ENCODE assay signal across 1 cellular context in the genomic region with DNA sequence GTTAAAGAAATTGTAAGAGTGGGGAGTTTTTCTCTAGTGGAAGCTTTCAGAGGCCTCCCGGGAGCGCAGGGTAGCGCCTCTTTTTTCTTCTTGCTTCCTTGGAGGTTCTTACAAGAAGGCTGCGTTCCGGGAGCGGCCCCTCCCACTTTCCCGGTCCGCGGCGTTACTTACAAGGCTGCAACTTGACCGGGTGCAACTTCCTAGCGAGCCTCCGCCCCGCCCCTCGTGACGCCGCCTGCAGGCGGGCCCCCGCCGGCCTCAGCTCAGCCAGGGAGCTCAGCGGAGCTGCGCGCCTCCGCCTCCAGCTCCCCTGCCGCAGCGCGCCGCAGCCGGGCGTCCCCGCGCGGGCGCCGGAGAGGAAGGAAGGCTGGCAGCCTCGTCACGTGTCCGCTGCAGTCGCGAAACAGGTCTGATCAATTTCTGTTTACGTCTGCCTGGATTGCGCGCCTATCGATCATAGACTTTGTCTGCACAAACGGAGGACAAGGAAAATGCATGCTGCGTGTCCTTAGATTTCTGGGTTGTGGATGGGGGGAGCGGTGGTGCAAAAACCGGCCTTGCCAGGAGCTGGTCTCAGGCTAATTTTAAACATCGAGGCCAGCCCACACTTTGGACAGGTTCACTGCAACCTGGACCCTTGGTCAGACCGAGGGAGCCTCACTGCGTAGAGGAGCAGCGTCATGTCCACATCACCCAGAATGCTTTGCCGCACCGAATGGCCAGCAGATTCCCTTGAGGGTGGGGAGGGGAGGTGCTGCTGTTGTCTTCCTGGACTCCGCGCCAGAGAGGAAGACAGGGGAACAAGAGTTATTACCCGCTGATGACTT.
TF ChIP-seq lines count a peak whose summit lies in the region.

A gene with protein sequence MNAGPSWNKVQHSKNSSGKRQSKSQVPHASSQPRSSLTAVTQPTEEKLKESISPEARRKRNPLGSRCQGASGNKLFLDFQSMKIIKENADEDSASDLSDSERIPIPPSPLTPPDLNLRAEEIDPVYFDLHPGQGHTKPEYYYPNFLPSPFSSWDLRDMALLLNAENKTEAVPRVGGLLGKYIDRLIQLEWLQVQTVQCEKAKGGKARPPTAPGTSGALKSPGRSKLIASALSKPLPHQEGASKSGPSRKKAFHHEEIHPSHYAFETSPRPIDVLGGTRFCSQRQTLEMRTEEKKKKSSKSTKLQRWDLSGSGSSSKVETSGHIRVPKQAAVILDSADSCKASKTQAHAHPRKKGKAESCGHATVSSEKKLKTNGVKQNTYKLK (plus strand): TSS at position 261 of the 827 bp plus-strand sequence. CDS start 3,555 bp downstream, outside the sequence.
A gene with protein sequence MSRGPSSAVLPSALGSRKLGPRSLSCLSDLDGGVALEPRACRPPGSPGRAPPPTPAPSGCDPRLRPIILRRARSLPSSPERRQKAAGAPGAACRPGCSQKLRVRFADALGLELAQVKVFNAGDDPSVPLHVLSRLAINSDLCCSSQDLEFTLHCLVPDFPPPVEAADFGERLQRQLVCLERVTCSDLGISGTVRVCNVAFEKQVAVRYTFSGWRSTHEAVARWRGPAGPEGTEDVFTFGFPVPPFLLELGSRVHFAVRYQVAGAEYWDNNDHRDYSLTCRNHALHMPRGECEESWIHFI (minus strand): TSS at position 177 of the 827 bp plus-strand sequence. CDS start 374 bp downstream, outside the sequence.

TF ChIP-seq in HepG2, 621 proteins besides CTCF, POLR2A, EP300 and RAD21 (continued from another document and continues in another):
- TF ChIP-seq, protein P1, sequence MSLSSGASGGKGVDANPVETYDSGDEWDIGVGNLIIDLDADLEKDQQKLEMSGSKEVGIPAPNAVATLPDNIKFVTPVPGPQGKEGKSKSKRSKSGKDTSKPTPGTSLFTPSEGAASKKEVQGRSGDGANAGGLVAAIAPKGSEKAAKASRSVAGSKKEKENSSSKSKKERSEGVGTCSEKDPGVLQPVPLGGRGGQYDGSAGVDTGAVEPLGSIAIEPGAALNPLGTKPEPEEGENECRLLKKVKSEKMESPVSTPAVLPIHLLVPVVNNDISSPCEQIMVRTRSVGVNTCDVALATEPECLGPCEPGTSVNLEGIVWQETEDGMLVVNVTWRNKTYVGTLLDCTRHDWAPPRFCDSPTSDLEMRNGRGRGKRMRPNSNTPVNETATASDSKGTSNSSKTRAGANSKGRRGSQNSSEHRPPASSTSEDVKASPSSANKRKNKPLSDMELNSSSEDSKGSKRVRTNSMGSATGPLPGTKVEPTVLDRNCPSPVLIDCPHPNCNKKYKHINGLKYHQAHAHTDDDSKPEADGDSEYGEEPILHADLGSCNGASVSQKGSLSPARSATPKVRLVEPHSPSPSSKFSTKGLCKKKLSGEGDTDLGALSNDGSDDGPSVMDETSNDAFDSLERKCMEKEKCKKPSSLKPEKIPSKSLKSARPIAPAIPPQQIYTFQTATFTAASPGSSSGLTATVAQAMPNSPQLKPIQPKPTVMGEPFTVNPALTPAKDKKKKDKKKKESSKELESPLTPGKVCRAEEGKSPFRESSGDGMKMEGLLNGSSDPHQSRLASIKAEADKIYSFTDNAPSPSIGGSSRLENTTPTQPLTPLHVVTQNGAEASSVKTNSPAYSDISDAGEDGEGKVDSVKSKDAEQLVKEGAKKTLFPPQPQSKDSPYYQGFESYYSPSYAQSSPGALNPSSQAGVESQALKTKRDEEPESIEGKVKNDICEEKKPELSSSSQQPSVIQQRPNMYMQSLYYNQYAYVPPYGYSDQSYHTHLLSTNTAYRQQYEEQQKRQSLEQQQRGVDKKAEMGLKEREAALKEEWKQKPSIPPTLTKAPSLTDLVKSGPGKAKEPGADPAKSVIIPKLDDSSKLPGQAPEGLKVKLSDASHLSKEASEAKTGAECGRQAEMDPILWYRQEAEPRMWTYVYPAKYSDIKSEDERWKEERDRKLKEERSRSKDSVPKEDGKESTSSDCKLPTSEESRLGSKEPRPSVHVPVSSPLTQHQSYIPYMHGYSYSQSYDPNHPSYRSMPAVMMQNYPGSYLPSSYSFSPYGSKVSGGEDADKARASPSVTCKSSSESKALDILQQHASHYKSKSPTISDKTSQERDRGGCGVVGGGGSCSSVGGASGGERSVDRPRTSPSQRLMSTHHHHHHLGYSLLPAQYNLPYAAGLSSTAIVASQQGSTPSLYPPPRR (CRISPR knock-in tag; IDR thresholded peaks at IDR 0.05; ENCODE audit: borderline replicate concordance): peak; percentile 64; the same call in 1 of the 2 replicates
- TF ChIP-seq NR2F2 (IDR thresholded peaks at IDR 0.05; ENCODE audit: borderline replicate concordance, low read depth) (peak; percentile 28; the same call in 1 of the 2 replicates), NR1H2 (CRISPR knock-in tag; IDR thresholded peaks at IDR 0.05; ENCODE audit: borderline replicate concordance, low read depth) (peak; percentile 56; the same call in 1 of the 2 replicates), PCBP2 (optimal IDR thresholded peaks at IDR 0.05; ENCODE audit: low read depth, low read length, poor library complexity, severe bottlenecking) (no peak), CCDC6 (CRISPR knock-in tag; IDR thresholded peaks at IDR 0.05) (peak; percentile 88; the same call in 1 of the 2 replicates), CCAR2 (optimal IDR thresholded peaks at IDR 0.05; ENCODE audit: low read depth, low read length) (no peak), KDM5B (CRISPR knock-in tag; IDR thresholded peaks at IDR 0.05; ENCODE audit: borderline replicate concordance) (peak; percentile 87), ZNF333 (CRISPR knock-in tag; IDR thresholded peaks at IDR 0.05; ENCODE audit: borderline replicate concordance) (0 out of 2 replicates have a peak, but pooled peaks have one; percentile 17), BORCS8-MEF2B (CRISPR knock-in tag; IDR thresholded peaks at IDR 0.05) (peak; percentile 95), ZNF136 (CRISPR knock-in tag; IDR thresholded peaks at IDR 0.05; ENCODE audit: low read depth) (0 out of 2 replicates have a peak, but pooled peaks have one; percentile 74), ZNF530 (CRISPR knock-in tag; IDR thresholded peaks at IDR 0.05; ENCODE audit: low read depth) (no peak), TGIF2 (CRISPR knock-in tag; IDR thresholded peaks at IDR 0.05) (peak; percentile 34; the same call in 1 of the 2 replicates), MXI1 (IDR thresholded peaks at IDR 0.05; ENCODE audit: borderline replicate concordance, low read depth, low read length) (peak; percentile 65; the same call in 1 of the 3 replicates), HNRNPUL1 (IDR thresholded peaks at IDR 0.05; ENCODE audit: low read depth, low read length) (no peak), PHF5A (CRISPR knock-in tag; IDR thresholded peaks at IDR 0.05; ENCODE audit: low read depth, unreplicated experiment) (peak; percentile 22), SKI (IDR thresholded peaks at IDR 0.05; ENCODE audit: partially characterized antibody) (peak; percentile 71), ZNF850 (CRISPR knock-in tag; conservative IDR thresholded peaks at IDR 0.05) (no peak), MTA3 (CRISPR knock-in tag; IDR thresholded peaks at IDR 0.05) (no peak), NCOA5 (CRISPR knock-in tag; IDR thresholded peaks at IDR 0.05) (no peak), ZSCAN21 (CRISPR knock-in tag; IDR thresholded peaks at IDR 0.05; ENCODE audit: borderline replicate concordance) (peak; percentile 89), SRSF1 (optimal IDR thresholded peaks at IDR 0.05; ENCODE audit: low read depth, low read length) (peak; percentile 82), PRMT3 (CRISPR knock-in tag; IDR thresholded peaks at IDR 0.05; ENCODE audit: borderline replicate concordance, low read depth) (no peak)
- TF ChIP-seq, protein P2, sequence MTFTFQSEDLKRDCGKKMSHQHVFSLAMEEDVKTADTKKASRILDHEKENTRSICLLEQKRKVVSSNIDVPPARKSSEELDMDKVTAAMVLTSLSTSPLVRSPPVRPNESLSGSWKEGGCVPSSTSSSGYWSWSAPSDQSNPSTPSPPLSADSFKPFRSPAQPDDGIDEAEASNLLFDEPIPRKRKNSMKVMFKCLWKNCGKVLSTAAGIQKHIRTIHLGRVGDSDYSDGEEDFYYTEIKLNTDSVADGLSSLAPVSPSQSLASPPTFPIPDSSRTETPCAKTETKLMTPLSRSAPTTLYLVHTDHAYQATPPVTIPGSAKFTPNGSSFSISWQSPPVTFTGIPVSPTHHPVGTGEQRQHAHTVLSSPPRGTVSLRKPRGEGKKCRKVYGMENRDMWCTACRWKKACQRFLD (CRISPR knock-in tag; IDR thresholded peaks at IDR 0.05; ENCODE audit: borderline replicate concordance): peak; percentile 73
- TF ChIP-seq, protein P3, sequence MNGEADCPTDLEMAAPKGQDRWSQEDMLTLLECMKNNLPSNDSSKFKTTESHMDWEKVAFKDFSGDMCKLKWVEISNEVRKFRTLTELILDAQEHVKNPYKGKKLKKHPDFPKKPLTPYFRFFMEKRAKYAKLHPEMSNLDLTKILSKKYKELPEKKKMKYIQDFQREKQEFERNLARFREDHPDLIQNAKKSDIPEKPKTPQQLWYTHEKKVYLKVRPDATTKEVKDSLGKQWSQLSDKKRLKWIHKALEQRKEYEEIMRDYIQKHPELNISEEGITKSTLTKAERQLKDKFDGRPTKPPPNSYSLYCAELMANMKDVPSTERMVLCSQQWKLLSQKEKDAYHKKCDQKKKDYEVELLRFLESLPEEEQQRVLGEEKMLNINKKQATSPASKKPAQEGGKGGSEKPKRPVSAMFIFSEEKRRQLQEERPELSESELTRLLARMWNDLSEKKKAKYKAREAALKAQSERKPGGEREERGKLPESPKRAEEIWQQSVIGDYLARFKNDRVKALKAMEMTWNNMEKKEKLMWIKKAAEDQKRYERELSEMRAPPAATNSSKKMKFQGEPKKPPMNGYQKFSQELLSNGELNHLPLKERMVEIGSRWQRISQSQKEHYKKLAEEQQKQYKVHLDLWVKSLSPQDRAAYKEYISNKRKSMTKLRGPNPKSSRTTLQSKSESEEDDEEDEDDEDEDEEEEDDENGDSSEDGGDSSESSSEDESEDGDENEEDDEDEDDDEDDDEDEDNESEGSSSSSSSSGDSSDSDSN (CRISPR knock-in tag; IDR thresholded peaks at IDR 0.05): peak; percentile 95; the same call in 1 of the 2 replicates
- TF ChIP-seq, protein P4, sequence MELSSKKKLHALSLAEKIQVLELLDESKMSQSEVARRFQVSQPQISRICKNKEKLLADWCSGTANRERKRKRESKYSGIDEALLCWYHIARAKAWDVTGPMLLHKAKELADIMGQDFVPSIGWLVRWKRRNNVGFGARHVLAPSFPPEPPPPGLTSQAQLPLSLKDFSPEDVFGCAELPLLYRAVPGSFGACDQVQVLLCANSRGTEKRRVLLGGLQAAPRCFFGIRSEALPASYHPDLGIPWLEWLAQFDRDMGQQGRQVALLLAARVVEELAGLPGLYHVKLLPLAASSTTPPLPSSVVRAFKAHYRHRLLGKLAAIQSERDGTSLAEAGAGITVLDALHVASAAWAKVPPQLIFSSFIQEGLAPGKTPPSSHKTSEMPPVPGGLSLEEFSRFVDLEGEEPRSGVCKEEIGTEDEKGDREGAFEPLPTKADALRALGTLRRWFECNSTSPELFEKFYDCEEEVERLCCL (CRISPR knock-in tag; IDR thresholded peaks at IDR 0.05; ENCODE audit: borderline replicate concordance): peak; percentile 76; the same call in 1 of the 2 replicates
- TF ChIP-seq, protein P5, sequence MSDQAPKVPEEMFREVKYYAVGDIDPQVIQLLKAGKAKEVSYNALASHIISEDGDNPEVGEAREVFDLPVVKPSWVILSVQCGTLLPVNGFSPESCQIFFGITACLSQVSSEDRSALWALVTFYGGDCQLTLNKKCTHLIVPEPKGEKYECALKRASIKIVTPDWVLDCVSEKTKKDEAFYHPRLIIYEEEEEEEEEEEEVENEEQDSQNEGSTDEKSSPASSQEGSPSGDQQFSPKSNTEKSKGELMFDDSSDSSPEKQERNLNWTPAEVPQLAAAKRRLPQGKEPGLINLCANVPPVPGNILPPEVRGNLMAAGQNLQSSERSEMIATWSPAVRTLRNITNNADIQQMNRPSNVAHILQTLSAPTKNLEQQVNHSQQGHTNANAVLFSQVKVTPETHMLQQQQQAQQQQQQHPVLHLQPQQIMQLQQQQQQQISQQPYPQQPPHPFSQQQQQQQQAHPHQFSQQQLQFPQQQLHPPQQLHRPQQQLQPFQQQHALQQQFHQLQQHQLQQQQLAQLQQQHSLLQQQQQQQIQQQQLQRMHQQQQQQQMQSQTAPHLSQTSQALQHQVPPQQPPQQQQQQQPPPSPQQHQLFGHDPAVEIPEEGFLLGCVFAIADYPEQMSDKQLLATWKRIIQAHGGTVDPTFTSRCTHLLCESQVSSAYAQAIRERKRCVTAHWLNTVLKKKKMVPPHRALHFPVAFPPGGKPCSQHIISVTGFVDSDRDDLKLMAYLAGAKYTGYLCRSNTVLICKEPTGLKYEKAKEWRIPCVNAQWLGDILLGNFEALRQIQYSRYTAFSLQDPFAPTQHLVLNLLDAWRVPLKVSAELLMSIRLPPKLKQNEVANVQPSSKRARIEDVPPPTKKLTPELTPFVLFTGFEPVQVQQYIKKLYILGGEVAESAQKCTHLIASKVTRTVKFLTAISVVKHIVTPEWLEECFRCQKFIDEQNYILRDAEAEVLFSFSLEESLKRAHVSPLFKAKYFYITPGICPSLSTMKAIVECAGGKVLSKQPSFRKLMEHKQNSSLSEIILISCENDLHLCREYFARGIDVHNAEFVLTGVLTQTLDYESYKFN (CRISPR knock-in tag; conservative IDR thresholded peaks at IDR 0.05): peak; percentile 64
- TF ChIP-seq, protein P6, sequence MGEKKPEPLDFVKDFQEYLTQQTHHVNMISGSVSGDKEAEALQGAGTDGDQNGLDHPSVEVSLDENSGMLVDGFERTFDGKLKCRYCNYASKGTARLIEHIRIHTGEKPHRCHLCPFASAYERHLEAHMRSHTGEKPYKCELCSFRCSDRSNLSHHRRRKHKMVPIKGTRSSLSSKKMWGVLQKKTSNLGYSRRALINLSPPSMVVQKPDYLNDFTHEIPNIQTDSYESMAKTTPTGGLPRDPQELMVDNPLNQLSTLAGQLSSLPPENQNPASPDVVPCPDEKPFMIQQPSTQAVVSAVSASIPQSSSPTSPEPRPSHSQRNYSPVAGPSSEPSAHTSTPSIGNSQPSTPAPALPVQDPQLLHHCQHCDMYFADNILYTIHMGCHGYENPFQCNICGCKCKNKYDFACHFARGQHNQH (CRISPR knock-in tag; IDR thresholded peaks at IDR 0.05): peak; percentile 53
- TF ChIP-seq, protein P7, sequence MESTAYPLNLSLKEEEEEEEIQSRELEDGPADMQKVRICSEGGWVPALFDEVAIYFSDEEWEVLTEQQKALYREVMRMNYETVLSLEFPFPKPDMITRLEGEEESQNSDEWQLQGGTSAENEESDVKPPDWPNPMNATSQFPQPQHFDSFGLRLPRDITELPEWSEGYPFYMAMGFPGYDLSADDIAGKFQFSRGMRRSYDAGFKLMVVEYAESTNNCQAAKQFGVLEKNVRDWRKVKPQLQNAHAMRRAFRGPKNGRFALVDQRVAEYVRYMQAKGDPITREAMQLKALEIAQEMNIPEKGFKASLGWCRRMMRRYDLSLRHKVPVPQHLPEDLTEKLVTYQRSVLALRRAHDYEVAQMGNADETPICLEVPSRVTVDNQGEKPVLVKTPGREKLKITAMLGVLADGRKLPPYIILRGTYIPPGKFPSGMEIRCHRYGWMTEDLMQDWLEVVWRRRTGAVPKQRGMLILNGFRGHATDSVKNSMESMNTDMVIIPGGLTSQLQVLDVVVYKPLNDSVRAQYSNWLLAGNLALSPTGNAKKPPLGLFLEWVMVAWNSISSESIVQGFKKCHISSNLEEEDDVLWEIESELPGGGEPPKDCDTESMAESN (CRISPR knock-in tag; conservative IDR thresholded peaks at IDR 0.05): peak; percentile 92
- TF ChIP-seq, protein P8, sequence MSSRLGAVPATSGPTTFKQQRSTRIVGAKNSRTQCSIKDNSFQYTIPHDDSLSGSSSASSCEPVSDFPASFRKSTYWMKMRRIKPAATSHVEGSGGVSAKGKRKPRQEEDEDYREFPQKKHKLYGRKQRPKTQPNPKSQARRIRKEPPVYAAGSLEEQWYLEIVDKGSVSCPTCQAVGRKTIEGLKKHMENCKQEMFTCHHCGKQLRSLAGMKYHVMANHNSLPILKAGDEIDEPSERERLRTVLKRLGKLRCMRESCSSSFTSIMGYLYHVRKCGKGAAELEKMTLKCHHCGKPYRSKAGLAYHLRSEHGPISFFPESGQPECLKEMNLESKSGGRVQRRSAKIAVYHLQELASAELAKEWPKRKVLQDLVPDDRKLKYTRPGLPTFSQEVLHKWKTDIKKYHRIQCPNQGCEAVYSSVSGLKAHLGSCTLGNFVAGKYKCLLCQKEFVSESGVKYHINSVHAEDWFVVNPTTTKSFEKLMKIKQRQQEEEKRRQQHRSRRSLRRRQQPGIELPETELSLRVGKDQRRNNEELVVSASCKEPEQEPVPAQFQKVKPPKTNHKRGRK (CRISPR knock-in tag; IDR thresholded peaks at IDR 0.05): no peak
